ENCODE assay signal across 10 cellular contexts in genomic region chr15:89777073-89777820, GRCh38. TPM values are rescaled to one million over a fixed set of nuclear protein-coding genes. Genes with fewer than 3 reads are reported as not detected.
DNase-seq lines count a peak whose midpoint lies in the region; ATAC-seq and TF ChIP-seq lines count a peak whose summit lies in the region.
"Had no signal": no experiment of that assay in that cellular context is flagged by ENCODE, and none has a peak within 500 bp of the region (broad histone marks: within the 10 kb centered on the region; RNA-seq: fewer than 3 reads in every experiment).

No MANE protein-coding gene starts in this region.

- H3K27me3 Mint-ChIP-seq in progenitor cell of endocrine pancreas: peaks cover 39% of the 10 kb centered on the region
- peaks cover 24% of the 10 kb centered on the region for H3K27me3 Mint-ChIP-seq in activated CD8-positive, alpha-beta memory T cell treated with anti-CD3 and anti-CD28 coated beads, Interleukin-2, amount 10 ng/mL, durations not matched to agents 7 days and 5 days

- intact Hi-C loops in left ventricle myocardium inferior (cut with micrococcal nuclease): no loop called here

- H3K27ac ChIP-seq in RWPE2 (ENCODE audit: poor library complexity, severe bottlenecking): peak overlapping the region; percentile 6
- peak overlapping the region; percentile 58 for H3K27ac ChIP-seq in left ventricle myocardium inferior (replicated peaks)

- H3K9me3 ChIP-seq in RWPE2 (ENCODE audit: severe bottlenecking) (no peaks in the 10 kb centered on the region), left ventricle myocardium inferior (replicated peaks) (no peaks in the 10 kb centered on the region), BE2C (no peaks in the 10 kb centered on the region)

- TF ChIP-seq CTCF in RWPE2 (IDR thresholded peaks at IDR 0.05; ENCODE audit: poor library complexity, severe bottlenecking) (no peak), left ventricle myocardium inferior (IDR thresholded peaks at IDR 0.05; ENCODE audit: borderline replicate concordance) (no peak), progenitor cell of endocrine pancreas (IDR thresholded peaks at IDR 0.05; ENCODE audit: unreplicated experiment) (no peak), BE2C (IDR thresholded peaks at IDR 0.05; ENCODE audit: low read depth, low read length) (no peak)

- no peaks in the 10 kb centered on the region for H3K4me1 Mint-ChIP-seq in progenitor cell of endocrine pancreas (ENCODE audit: low read depth)
- peaks cover 17% of the 10 kb centered on the region for H3K4me1 Mint-ChIP-seq in activated CD8-positive, alpha-beta memory T cell treated with anti-CD3 and anti-CD28 coated beads, Interleukin-2, amount 10 ng/mL, durations not matched to agents 7 days and 5 days

- H3K4me3 ChIP-seq in RWPE2 (ENCODE audit: severe bottlenecking): no peak overlapping the region
- H3K4me3 ChIP-seq in left ventricle myocardium inferior: peak overlapping the region; percentile 66
- H3K4me3 ChIP-seq in BE2C (ENCODE audit: low read depth, low read length): no peak overlapping the region

- H3K9me3 Mint-ChIP-seq in progenitor cell of endocrine pancreas (ENCODE audit: low read depth): no peaks in the 10 kb centered on the region
- no peaks in the 10 kb centered on the region for H3K9me3 Mint-ChIP-seq in activated CD8-positive, alpha-beta memory T cell treated with anti-CD3 and anti-CD28 coated beads, Interleukin-2, amount 10 ng/mL, durations not matched to agents 7 days and 5 days (ENCODE audit: low read depth)

- no peaks in the 10 kb centered on the region for H3K36me3 Mint-ChIP-seq in progenitor cell of endocrine pancreas (ENCODE audit: insufficient read depth)
- no peaks in the 10 kb centered on the region for H3K36me3 Mint-ChIP-seq in activated CD8-positive, alpha-beta memory T cell treated with anti-CD3 and anti-CD28 coated beads, Interleukin-2, amount 10 ng/mL, durations not matched to agents 7 days and 5 days

- ATAC-seq in RWPE2 (ENCODE audit: low read depth) (no peak), HG03108 (IDR thresholded peaks at IDR 0.05; ENCODE audit: unreplicated experiment) (no peak)
- ATAC-seq in activated CD8-positive, alpha-beta memory T cell treated with anti-CD3 and anti-CD28 coated beads, Interleukin-2, amount 10 ng/mL, durations not matched to agents 7 days and 5 days: no peak

- CTCF ChIA-PET in activated CD8-positive, alpha-beta memory T cell treated with anti-CD3 and anti-CD28 coated beads, Interleukin-2, amount 10 ng/mL, durations not matched to agents 7 days and 5 days (lab: Charles Lee): interaction anchor here (0.7 to 1.2 kb wide), 2 partner anchors 37 to 98 kb away, joined by 3 to 4 read pairs; no protein-coding TSS in a partner anchor

- H3K27me3 ChIP-seq in RWPE2 (ENCODE audit: insufficient read depth, poor library complexity, severe bottlenecking) (no peaks in the 10 kb centered on the region), left ventricle myocardium inferior (ENCODE audit: low read depth) (no peaks in the 10 kb centered on the region), BE2C (no peaks in the 10 kb centered on the region)

- no peak overlapping the region for H3K27ac Mint-ChIP-seq in progenitor cell of endocrine pancreas
- H3K27ac Mint-ChIP-seq in activated CD8-positive, alpha-beta memory T cell treated with anti-CD3 and anti-CD28 coated beads, Interleukin-2, amount 10 ng/mL, durations not matched to agents 7 days and 5 days: no peak overlapping the region

- H3K36me3 ChIP-seq in RWPE2 (ENCODE audit: low read depth) (no peaks in the 10 kb centered on the region), left ventricle myocardium inferior (no peaks in the 10 kb centered on the region), BE2C (no peaks in the 10 kb centered on the region)

- H3K4me3 Mint-ChIP-seq in progenitor cell of endocrine pancreas (ENCODE audit: low read depth): peak overlapping the region; percentile 31
- H3K4me3 Mint-ChIP-seq in activated CD8-positive, alpha-beta memory T cell treated with anti-CD3 and anti-CD28 coated beads, Interleukin-2, amount 10 ng/mL, durations not matched to agents 7 days and 5 days: no peak overlapping the region

- peak; percentile 29 for DNase-seq in ELR (ENCODE audit: low read depth)
- DNase-seq in RWPE2 (ENCODE audit: low spot score): no peak
- no peak for DNase-seq in left ventricle myocardium inferior
- DNase-seq in progenitor cell of endocrine pancreas (ENCODE audit: low spot score, unreplicated experiment): no peak
- DNase-seq in BE2C: no peak
- DNase-seq in activated CD4-positive, CD25-positive, alpha-beta regulatory T cell treated with anti-CD3 and anti-CD28 coated beads, Interleukin-2, amount 50 U/mL, for 72 hours: no peak
- DNase-seq in activated CD8-positive, alpha-beta memory T cell treated with anti-CD3 and anti-CD28 coated beads, Interleukin-2, amount 10 ng/mL, durations not matched to agents 7 days and 5 days: no peak

- H3K4me1 ChIP-seq in RWPE2 (ENCODE audit: insufficient read depth, poor library complexity, severe bottlenecking) (peaks cover 35% of the 10 kb centered on the region), left ventricle myocardium inferior (peaks cover 15% of the 10 kb centered on the region), BE2C (no peaks in the 10 kb centered on the region)

RNA-seq across cellular contexts. Expression of gene MESP2, which starts 1.1 kb away (rescaled TPM):
- total RNA-seq in left ventricle myocardium inferior (0.27 TPM), progenitor cell of endocrine pancreas (not detected in 2 replicates)
- not detected for polyA plus RNA-seq in BE2C (2012; ENCODE audit: insufficient read depth, insufficient read length, low read depth)
- total RNA-seq in activated CD8-positive, alpha-beta memory T cell treated with anti-CD3 and anti-CD28 coated beads, Interleukin-2, amount 10 ng/mL, durations not matched to agents 7 days and 5 days: not detected
- total RNA-seq: OCI-LY7, skeletal muscle tissue had no signal

RNA-seq across cellular contexts. Expression of gene MESP1, which starts 26.2 kb away (rescaled TPM):
- total RNA-seq in left ventricle myocardium inferior (8.4 TPM), progenitor cell of endocrine pancreas (0.50 and 0.51 TPM in 2 replicates)
- 8.4 TPM for polyA plus RNA-seq in BE2C (2012; ENCODE audit: insufficient read depth, insufficient read length, low read depth)
- total RNA-seq in activated CD8-positive, alpha-beta memory T cell treated with anti-CD3 and anti-CD28 coated beads, Interleukin-2, amount 10 ng/mL, durations not matched to agents 7 days and 5 days: 1 to 10 TPM; 3.1 to 5.1 TPM

RNA-seq across cellular contexts. Expression of gene ANPEP, which starts 37.4 kb away (rescaled TPM):
- total RNA-seq in left ventricle myocardium inferior (8.9 TPM), progenitor cell of endocrine pancreas (1.7 and 1.8 TPM in 2 replicates)
- 1.4 TPM for polyA plus RNA-seq in BE2C (2012; ENCODE audit: insufficient read depth, insufficient read length, low read depth)
- under 1 TPM; 0.68 to 0.76 TPM for total RNA-seq in activated CD8-positive, alpha-beta memory T cell treated with anti-CD3 and anti-CD28 coated beads, Interleukin-2, amount 10 ng/mL, durations not matched to agents 7 days and 5 days
